ENCODE assay signal across 12 cellular contexts in genomic region chr4:98519268-98519993, GRCh38.
A peak's percentile ranks its signal among the peaks of the same experiment; 100 is the strongest.
DNase-seq lines count a peak whose midpoint lies in the region; ATAC-seq lines count a peak whose summit lies in the region.
"Had no signal": no experiment of that assay in that cellular context is flagged by ENCODE, and none has a peak within 500 bp of the region (broad histone marks: within the 10 kb centered on the region; RNA-seq: fewer than 3 reads in every experiment).

No MANE protein-coding gene starts in this region.

- no peaks in the 10 kb centered on the region for H3K27me3 Mint-ChIP-seq in activated T-cell treated with anti-CD3 and anti-CD28 coated beads, Interleukin-2, amount 50 U/mL, for 24 hours
- no peaks in the 10 kb centered on the region for H3K27me3 Mint-ChIP-seq in T-cell
- H3K27me3 Mint-ChIP-seq: central memory CD8-positive, alpha-beta T cell had no signal

- no peaks in the 10 kb centered on the region for H3K36me3 ChIP-seq in skeletal muscle satellite cell (ENCODE audit: insufficient read depth, low read length)

- H3K27me3 ChIP-seq in skeletal muscle satellite cell (ENCODE audit: control insufficient read depth, insufficient read depth, low read length) = no peaks in the 10 kb centered on the region

- H3K9me3 Mint-ChIP-seq in activated T-cell treated with anti-CD3 and anti-CD28 coated beads, Interleukin-2, amount 50 U/mL, for 24 hours = peaks cover 3% of the 10 kb centered on the region
- peaks cover 0 to 8% (median 0%) of the 10 kb centered on the region in 3 donors for H3K9me3 Mint-ChIP-seq in T-cell
- H3K9me3 Mint-ChIP-seq: central memory CD8-positive, alpha-beta T cell had no signal

- no peak for ATAC-seq in T-cell (replicated peaks in 1 of 4)

- POLR2A ChIA-PET in T-cell (lab: Charles Lee) = no interaction called here

- no peak for DNase-seq in activated T-cell treated with anti-CD3 and anti-CD28 coated beads, Interleukin-2, amount 50 U/mL, for 24 hours
- DNase-seq in activated T-cell treated with anti-CD3 and anti-CD28 coated beads for 4 hours (no peak), T-cell (no peak), fibroblast of gingiva (ENCODE audit: low read depth) (peak; percentile 48), NCI-H510A treated with DMSO at 0.1 percent for 48 hours (lab: John Stamatoyannopoulos, UW) (no peak), DMS 273 (lab: John Stamatoyannopoulos, UW; ENCODE audit: unreplicated experiment) (no peak)
- DNase-seq in activated naive CD4-positive, alpha-beta T cell (lab: John Stamatoyannopoulos, UW) = no peak
- DNase-seq: nucleus accumbens, trophoblast cell had no signal

- CTCF ChIA-PET in T-cell (lab: Charles Lee) = interaction anchor here in 1 of 2 donors (0.5 kb wide), 1 partner anchor 384 kb away, joined by 4 read pairs; no protein-coding TSS in a partner anchor

- no peak overlapping the region for H3K4me3 Mint-ChIP-seq in activated T-cell treated with anti-CD3 and anti-CD28 coated beads, Interleukin-2, amount 50 U/mL, for 24 hours
- no peak overlapping the region for H3K4me3 Mint-ChIP-seq in T-cell
- H3K4me3 Mint-ChIP-seq: central memory CD8-positive, alpha-beta T cell had no signal

- H3K9me3 ChIP-seq in skeletal muscle satellite cell (replicated peaks; ENCODE audit: low read length) = no peaks in the 10 kb centered on the region

- H3K9ac ChIP-seq in skeletal muscle satellite cell (ENCODE audit: low read depth, low read length) = no peak overlapping the region

- peak overlapping the region; percentile 60 for H3K27ac Mint-ChIP-seq in activated T-cell treated with anti-CD3 and anti-CD28 coated beads, Interleukin-2, amount 50 U/mL, for 24 hours
- H3K27ac Mint-ChIP-seq in T-cell = peak overlapping the region; percentile 28 to 44

- peaks cover 83% of the 10 kb centered on the region for H3K4me1 Mint-ChIP-seq in activated T-cell treated with anti-CD3 and anti-CD28 coated beads, Interleukin-2, amount 50 U/mL, for 24 hours (ENCODE audit: low read depth)
- peaks cover 54 to 58% (median 57%) of the 10 kb centered on the region in 3 donors for H3K4me1 Mint-ChIP-seq in T-cell

- peaks cover 83% of the 10 kb centered on the region for H3K4me1 ChIP-seq in skeletal muscle satellite cell (ENCODE audit: control insufficient read depth, insufficient read depth, low read length)

- peak overlapping the region; percentile 12 for H3K4me2 ChIP-seq in skeletal muscle satellite cell (ENCODE audit: low read length)

- no peak overlapping the region for H3K4me3 ChIP-seq in skeletal muscle satellite cell (ENCODE audit: low read length)
- H3K4me3 ChIP-seq: lung had no signal

- H3K36me3 Mint-ChIP-seq in activated T-cell treated with anti-CD3 and anti-CD28 coated beads, Interleukin-2, amount 50 U/mL, for 24 hours (ENCODE audit: low read depth) = peaks cover 5% of the 10 kb centered on the region
- peaks cover 7% of the 10 kb centered on the region for H3K36me3 Mint-ChIP-seq in T-cell
